Comparison of ENCODE assay signal across 26 cellular contexts in genomic region chr14:31341280-31341679, GRCh38.
"Had no signal": no experiment of that assay in that cellular context is flagged by ENCODE, and none has a peak within 500 bp of the region (broad histone marks: within the 10 kb centered on the region; RNA-seq: fewer than 3 reads in every experiment).

No MANE protein-coding gene starts in this region.

- H3K27ac Mint-ChIP-seq: dendritic cell treated with granulocyte-macrophage colony-stimulating factor and Interleukin-4, amounts not matched to agents 40 ng/mL and 50 ng/mL, for 4 days; effector memory CD8-positive, alpha-beta T cell; endodermal cell; naive thymus-derived CD4-positive, alpha-beta T cell had no signal

- H3K27me3 Mint-ChIP-seq: dendritic cell treated with granulocyte-macrophage colony-stimulating factor and Interleukin-4, amounts not matched to agents 40 ng/mL and 50 ng/mL, for 4 days; effector memory CD8-positive, alpha-beta T cell; naive thymus-derived CD4-positive, alpha-beta T cell had no signal

- H3K27ac ChIP-seq: colonic mucosa, epithelial cell of prostate, esophagus squamous epithelium, heart right ventricle, left lung, lower lobe of right lung had no signal

- FAIRE-seq: endometrium, keratinocyte had no signal

- H3K4me3 Mint-ChIP-seq: dendritic cell treated with granulocyte-macrophage colony-stimulating factor and Interleukin-4, amounts not matched to agents 40 ng/mL and 50 ng/mL, for 4 days; effector memory CD8-positive, alpha-beta T cell; endodermal cell; naive thymus-derived CD4-positive, alpha-beta T cell had no signal

- H3K4me1 Mint-ChIP-seq: endodermal cell; naive thymus-derived CD4-positive, alpha-beta T cell had no signal

- H3K4me3 ChIP-seq: colonic mucosa, esophagus squamous epithelium, gastrocnemius medialis, heart right ventricle, left lung, lower lobe of right lung had no signal

- H3K36me3 ChIP-seq: colonic mucosa had no signal

- H3K27me3 ChIP-seq: colonic mucosa, esophagus squamous epithelium, gastrocnemius medialis, heart right ventricle, left lung had no signal

- H3K9me3 Mint-ChIP-seq: dendritic cell treated with granulocyte-macrophage colony-stimulating factor and Interleukin-4, amounts not matched to agents 40 ng/mL and 50 ng/mL, for 4 days; effector memory CD8-positive, alpha-beta T cell; endodermal cell; naive thymus-derived CD4-positive, alpha-beta T cell had no signal

- H3K9me3 ChIP-seq: colonic mucosa, esophagus squamous epithelium, gastrocnemius medialis, heart right ventricle, left lung, lower lobe of right lung had no signal

- DNase-seq: colonic mucosa; cortex of kidney; effector CD8-positive, alpha-beta T cell; effector memory CD8-positive, alpha-beta T cell; endodermal cell; erythroblast; esophagus squamous epithelium; foreskin fibroblast; foreskin melanocyte; gastrocnemius medialis; glutamatergic neuron; head of caudate nucleus; heart right ventricle; hippocampal formation; left cardiac atrium; left lung; left ventricle myocardium superior; lower lobe of right lung; mesenchymal stem cell; midbrain; naive thymus-derived CD4-positive, alpha-beta T cell had no signal

- H3K4me1 ChIP-seq: heart right ventricle, left lung, lower lobe of right lung had no signal

- ATAC-seq: effector memory CD8-positive, alpha-beta T cell; esophagus mucosa; gastrocnemius medialis; heart right ventricle; left cardiac atrium; left lung; left ventricle myocardium superior; lower lobe of right lung; naive thymus-derived CD4-positive, alpha-beta T cell had no signal
